Comparison of ENCODE assay signal across 8 cellular contexts in the genomic region with DNA sequence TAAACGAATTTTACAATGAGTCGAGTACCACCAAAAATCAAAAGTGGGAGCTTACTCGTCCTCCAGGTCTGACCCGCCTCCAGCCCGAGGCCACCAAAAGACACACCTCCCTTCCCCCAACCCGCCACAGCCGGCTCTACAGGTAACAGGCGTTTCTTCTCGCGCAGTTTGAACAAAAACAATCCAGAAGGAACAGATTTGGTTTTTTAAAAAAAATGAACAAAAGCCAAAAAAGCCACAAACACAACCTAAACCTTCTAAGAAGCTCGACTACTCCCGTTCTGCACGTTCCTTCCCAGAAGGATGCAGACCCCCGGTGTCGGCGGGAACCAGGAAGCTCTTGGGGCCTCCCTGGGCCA. TPM values are rescaled to one million over a fixed set of nuclear protein-coding genes. Genes with fewer than 3 reads are reported as not detected.
DNase-seq lines count a peak whose midpoint lies in the region; ATAC-seq, FAIRE-seq and TF ChIP-seq lines count a peak whose summit lies in the region.

No MANE protein-coding gene starts in this region.

- no peak for TF ChIP-seq POLR2A in sigmoid colon (IDR thresholded peaks at IDR 0.05)

- H3K9me3 ChIP-seq in sigmoid colon, result no peaks in the 10 kb centered on the region

- H3K36me3 ChIP-seq in sigmoid colon, result no peaks in the 10 kb centered on the region

- ATAC-seq in GM18870 (IDR thresholded peaks at IDR 0.05; ENCODE audit: unreplicated experiment) (peak; percentile 52), HG03159 (IDR thresholded peaks at IDR 0.05; ENCODE audit: unreplicated experiment) (peak; percentile 37), left cardiac atrium (peak in 1 of 2 donors; percentile 36)

- intact Hi-C loops in left cardiac atrium (cut with DNase I) (loop anchor here in 1 of 2 donors (10.0 kb wide), 1 partner anchor 54 kb away; no protein-coding TSS in a partner anchor), sigmoid colon (cut with DNase I) (loop anchor here (2.0 kb wide), 2 partner anchors 160 to 282 kb away; partner anchors contain the start of genes MRPL57 and SKA3)

- no peaks in the 10 kb centered on the region for H3K27me3 ChIP-seq in sigmoid colon

- no peak for TF ChIP-seq EP300 in sigmoid colon (IDR thresholded peaks at IDR 0.05)

- peaks cover 0 to 17% (median 14%) of the 10 kb centered on the region in 4 donors for H3K4me1 ChIP-seq in sigmoid colon

- DNase-seq in AG08395 (ENCODE audit: low spot score), result peak; percentile 28
- peak; percentile 51 for DNase-seq in OCI-M1 (lab: John Stamatoyannopoulos, UW)
- peak; percentile 53 for DNase-seq in activated naive CD4-positive, alpha-beta T cell treated with Interleukin-2 at 50 U/mL for 16 hours
- DNase-seq in left cardiac atrium, result peak; percentile 47
- DNase-seq in sigmoid colon, result no peak
- DNase-seq in frontal cortex (ENCODE audit: low spot score in 2 of 2), result no peak

- WGBS in sigmoid colon, 2 donors, result 0% methylated on average over 16 of the region's 16 CpGs

- no peak for FAIRE-seq in frontal cortex (lab: Jason Lieb, UNC)

- peak overlapping the region; percentile 92 to 93 (median 92) for H3K27ac ChIP-seq in sigmoid colon

- no peak for TF ChIP-seq CTCF in sigmoid colon (IDR thresholded peaks at IDR 0.05)

- H3K4me3 ChIP-seq in sigmoid colon, result peak overlapping the region; percentile 87 to 95 (median 92)

RNA-seq across cellular contexts. Expression of gene ZDHHC20, which starts 0.7 kb away (rescaled TPM):
- total RNA-seq in left cardiac atrium (10 to 100 TPM; 21.7 to 24.2 TPM), sigmoid colon (10 to 100 TPM; 49.9 to 56.7 (median 55.3) TPM), frontal cortex (121 TPM)
- polyA plus RNA-seq in sigmoid colon, result 10 to 100 TPM; 14.4 to 25.6 (median 20.3) TPM

Comparison
In these comparisons a context has a peak if more than half of its experiments do, and no peak if none do; other contexts are left out.
1. DNase-seq: peak in AG08395 (single experiment), OCI-M1 (single experiment), activated naive CD4-positive, alpha-beta T cell treated with Interleukin-2 at 50 U/mL for 16 hours (single experiment) and left cardiac atrium (single experiment); none in sigmoid colon (single experiment) and frontal cortex (0 of 2).